Comparison of ENCODE assay signal across 8 cellular contexts in the genomic region with DNA sequence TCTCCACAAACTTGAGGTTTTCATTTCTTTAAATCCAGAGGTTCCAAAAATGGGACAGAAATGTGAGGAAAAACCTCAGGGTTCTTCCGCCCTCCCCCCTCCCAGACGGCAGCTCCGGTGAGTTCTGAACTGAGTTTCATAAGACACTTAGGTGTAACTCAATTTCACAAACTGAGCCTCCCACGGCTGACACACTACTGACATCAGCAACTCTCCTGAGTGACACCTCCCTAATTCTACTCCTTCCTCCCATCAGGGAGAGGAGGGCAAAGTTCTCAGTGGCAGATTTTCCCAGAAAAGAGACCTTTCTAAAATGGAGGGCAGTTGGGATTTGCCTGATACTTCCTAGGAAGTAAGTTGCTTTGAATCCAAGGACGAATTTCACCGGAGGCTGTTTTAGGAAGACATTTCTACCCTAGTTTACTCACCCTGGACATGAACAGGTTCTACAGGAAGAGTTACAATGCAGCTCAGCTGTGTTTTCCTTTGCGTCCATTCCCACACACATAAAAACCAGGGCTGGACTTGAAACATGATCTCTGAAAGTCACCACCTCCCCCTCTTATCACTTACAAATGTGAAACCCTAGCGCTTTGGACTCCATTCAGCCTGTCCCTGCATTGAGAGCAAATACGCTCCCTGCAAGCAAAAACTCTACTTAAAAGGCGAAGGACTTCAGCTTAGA.
DNase-seq lines count a peak whose midpoint lies in the region; ATAC-seq and TF ChIP-seq lines count a peak whose summit lies in the region.

No MANE protein-coding gene starts in this region.

- no CpG with 5 or more reads among the region's 10 CpGs for WGBS in mesendoderm (ENCODE audit: extremely low coverage, insufficient coverage, low lambda C conversion rate)

- no peak overlapping the region for H2BK120ac ChIP-seq in mesendoderm (ENCODE audit: low read depth, low read length)

- no peak overlapping the region for H4K8ac ChIP-seq in mesendoderm (ENCODE audit: low read depth, low read length)

- H3K36me3 ChIP-seq in colonic mucosa, result no peaks in the 10 kb centered on the region
- no peaks in the 10 kb centered on the region for H3K36me3 ChIP-seq in mesendoderm (ENCODE audit: control insufficient read depth, insufficient read depth, low read length)
- peaks cover 0 to 16% (median 3%) of the 10 kb centered on the region in 5 donors for H3K36me3 ChIP-seq in subcutaneous abdominal adipose tissue (ENCODE audit: control insufficient read depth in 5 of 5, insufficient read depth in 5 of 5, low read length in 5 of 5)

- H3K9ac ChIP-seq in colonic mucosa (ENCODE audit: low read depth in 2 of 2, low read length in 2 of 2), result peak overlapping the region in 1 of 2 donors; percentile 10
- H3K9ac ChIP-seq in mesendoderm (ENCODE audit: low read length), result no peak overlapping the region
- H3K9ac ChIP-seq in subcutaneous abdominal adipose tissue (ENCODE audit: low read length in 5 of 5), result peak overlapping the region in 3 of 5 donors; percentile 9 to 41 (median 9)

- H3K4me1 ChIP-seq in colonic mucosa (no peaks in the 10 kb centered on the region), mesendoderm (ENCODE audit: control insufficient read depth, low read depth, low read length) (peaks cover 4% of the 10 kb centered on the region), subcutaneous abdominal adipose tissue (ENCODE audit: control insufficient read depth in 5 of 5, insufficient read depth in 5 of 5, low read length in 5 of 5) (peaks cover 0 to 14% (median 6%) of the 10 kb centered on the region in 5 donors)

- H2BK5ac ChIP-seq in mesendoderm (ENCODE audit: low read length), result no peak overlapping the region

- H3K4me3 ChIP-seq in colonic mucosa (peak overlapping the region; percentile 30), mesendoderm (ENCODE audit: low read length) (no peak overlapping the region), subcutaneous abdominal adipose tissue (ENCODE audit: low read depth in 1 of 5, low read length in 5 of 5) (peak overlapping the region; percentile 46 to 74 (median 63))

- H3K56ac ChIP-seq in mesendoderm (ENCODE audit: low read length), result peak overlapping the region; percentile 50

- POLR2A ChIA-PET in HEK293T (lab: Yijun Ruan, JAX), result interaction anchor here (1.1 to 1.5 kb wide), 2 partner anchors 9 to 10 kb away, joined by 3 to 5 read pairs; no protein-coding TSS in a partner anchor

- CTCF ChIA-PET in HEK293T (lab: Yijun Ruan, JAX), result interaction anchor here (0.7 to 0.9 kb wide), 2 partner anchors 9 to 110 kb away, joined by 3 read pairs; no protein-coding TSS in a partner anchor

- no peak overlapping the region for H4K5ac ChIP-seq in mesendoderm (ENCODE audit: low read length)

- ATAC-seq in SK-N-SH treated with all-trans-retinoic acid at 6 μM for 48 hours (peak; percentile 33; the same call in 2 of the 3 replicates), GM18519 (IDR thresholded peaks at IDR 0.05; ENCODE audit: low FRiP score, unreplicated experiment) (no peak)

- peak overlapping the region; percentile 32 for H3K4me2 ChIP-seq in mesendoderm (ENCODE audit: low read length)

- H3K27ac ChIP-seq in colonic mucosa, result peak overlapping the region; percentile 85
- no peak overlapping the region for H3K27ac ChIP-seq in mesendoderm (ENCODE audit: low read depth, low read length)
- H3K27ac ChIP-seq in subcutaneous abdominal adipose tissue (ENCODE audit: low read depth, low read length), result no peak overlapping the region

- H3K79me1 ChIP-seq in mesendoderm (ENCODE audit: low read length), result no peaks in the 10 kb centered on the region

- H3K4ac ChIP-seq in mesendoderm (ENCODE audit: low read depth, low read length), result no peak overlapping the region

- no peak overlapping the region for H2AK5ac ChIP-seq in mesendoderm (ENCODE audit: low read length)

- no peaks in the 10 kb centered on the region for H3K79me2 ChIP-seq in mesendoderm (ENCODE audit: control insufficient read depth, insufficient read depth, low read length)

- H3K27me3 ChIP-seq in colonic mucosa (no peaks in the 10 kb centered on the region), mesendoderm (ENCODE audit: insufficient read depth, low read length, poor library complexity) (no peaks in the 10 kb centered on the region), subcutaneous abdominal adipose tissue (ENCODE audit: control insufficient read depth in 5 of 5, insufficient read depth in 4 of 5, low read length in 5 of 5) (no peaks in the 10 kb centered on the region)

- no peak for TF ChIP-seq CTCF in colonic mucosa (IDR thresholded peaks at IDR 0.05)

- no peak overlapping the region for H2BK15ac ChIP-seq in mesendoderm (replicated peaks; ENCODE audit: low read depth)

- H3K9me3 ChIP-seq in colonic mucosa (no peaks in the 10 kb centered on the region), subcutaneous abdominal adipose tissue (ENCODE audit: control insufficient read depth in 5 of 5, low read length in 5 of 5) (no peaks in the 10 kb centered on the region)

- H3K23ac ChIP-seq in mesendoderm (ENCODE audit: low read length), result no peak overlapping the region

- DNase-seq in HEK293T (ENCODE audit: extremely low spot score), result peak; percentile 60
- DNase-seq in colonic mucosa, result peak; percentile 76
- peak; percentile 62 for DNase-seq in mesendoderm
- no peak for DNase-seq in foreskin melanocyte
- no peak for DNase-seq in AG08395 (ENCODE audit: low spot score)

- peak overlapping the region; percentile 4 for H3K18ac ChIP-seq in mesendoderm (ENCODE audit: low read length)

- intact Hi-C loops in colonic mucosa (cut with DNase I), result no loop called here

TF ChIP-seq in HEK293T, 16 proteins besides CTCF, POLR2A, EP300 and RAD21:
- TF ChIP-seq, protein P1, sequence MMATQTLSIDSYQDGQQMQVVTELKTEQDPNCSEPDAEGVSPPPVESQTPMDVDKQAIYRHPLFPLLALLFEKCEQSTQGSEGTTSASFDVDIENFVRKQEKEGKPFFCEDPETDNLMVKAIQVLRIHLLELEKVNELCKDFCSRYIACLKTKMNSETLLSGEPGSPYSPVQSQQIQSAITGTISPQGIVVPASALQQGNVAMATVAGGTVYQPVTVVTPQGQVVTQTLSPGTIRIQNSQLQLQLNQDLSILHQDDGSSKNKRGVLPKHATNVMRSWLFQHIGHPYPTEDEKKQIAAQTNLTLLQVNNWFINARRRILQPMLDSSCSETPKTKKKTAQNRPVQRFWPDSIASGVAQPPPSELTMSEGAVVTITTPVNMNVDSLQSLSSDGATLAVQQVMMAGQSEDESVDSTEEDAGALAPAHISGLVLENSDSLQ (IDR thresholded peaks at IDR 0.05), result peak; percentile 94
- TF ChIP-seq ARNT (IDR thresholded peaks at IDR 0.05), result no peak
- TF ChIP-seq LEF1 (IDR thresholded peaks at IDR 0.05; ENCODE audit: borderline replicate concordance), result no peak
- no peak for TF ChIP-seq SUZ12 (IDR thresholded peaks at IDR 0.05)
- no peak for TF ChIP-seq ELF4 (IDR thresholded peaks at IDR 0.05)
- no peak for TF ChIP-seq FOXK2 (IDR thresholded peaks at IDR 0.05)

TF ChIP-seq in SK-N-SH treated with all-trans-retinoic acid at 6 μM for 48 hours, 23 proteins besides CTCF, POLR2A, EP300 and RAD21:
- no peak for TF ChIP-seq ISL1 (CRISPR knock-in tag; IDR thresholded peaks at IDR 0.05)
TF ChIP-seq in SK-N-SH treated with all-trans-retinoic acid at 6 μM for 48 hours: peak in this region for 0.

Comparison
In these comparisons a context has a peak if more than half of its experiments do, and no peak if none do; other contexts are left out.
1. DNase-seq: peak in HEK293T (single experiment), colonic mucosa (single experiment) and mesendoderm (single experiment); none in foreskin melanocyte (single experiment) and AG08395 (single experiment).